Comparison of ENCODE assay signal across 8 cellular contexts in genomic region chr5:65562731-65563701, GRCh38. TPM values are rescaled to one million over a fixed set of nuclear protein-coding genes. Genes with fewer than 3 reads are reported as not detected.
A peak's percentile ranks its signal among the peaks of the same experiment; 100 is the strongest.
DNase-seq lines count a peak whose midpoint lies in the region; ATAC-seq, FAIRE-seq and TF ChIP-seq lines count a peak whose summit lies in the region.

TSS of gene CENPK (minus strand) at chr5:65563168. CDS start at chr5:65554907, 8,261 bp downstream.
TSS of gene PPWD1 (plus strand) at chr5:65563296. CDS start at chr5:65563311, 15 bp downstream.

- H3K27ac ChIP-seq in WERI-Rb-1 (peak within 1 kb of the TSS; percentile 96), small intestine (ENCODE audit: low read depth in 1 of 2, low read length in 1 of 2) (peak within 1 kb of the TSS; percentile 89 to 93)

- H3K27me3 ChIP-seq in WERI-Rb-1 (ENCODE audit: insufficient read depth, low read depth, severe bottlenecking) = no peaks in the 10 kb centered on the region
- H3K27me3 ChIP-seq in bronchial epithelial cell (ENCODE audit: control insufficient read depth, insufficient read depth, low read length) = no peaks in the 10 kb centered on the region
- no peaks in the 10 kb centered on the region for H3K27me3 ChIP-seq in small intestine (ENCODE audit: control insufficient read depth in 2 of 2, insufficient read depth in 2 of 2, low read length in 2 of 2)

- H3K36me3 ChIP-seq in WERI-Rb-1 (peaks cover 31% of the 10 kb centered on the region), bronchial epithelial cell (ENCODE audit: control insufficient read depth, insufficient read depth, low read length) (no peaks in the 10 kb centered on the region), small intestine (ENCODE audit: control insufficient read depth in 2 of 2, insufficient read depth in 2 of 2, low read length in 2 of 2) (no peaks in the 10 kb centered on the region)

- peak; percentile 94 for DNase-seq in ACHN
- peak; percentile 93 for DNase-seq in NCI-H2227 (lab: John Stamatoyannopoulos, UW; ENCODE audit: unreplicated experiment)
- peak; percentile 97 for DNase-seq in WERI-Rb-1
- DNase-seq in bronchial epithelial cell (ENCODE audit: low read depth) = peak; percentile 92
- DNase-seq in iPS-NIHi11 (ENCODE audit: low spot score) = peak; percentile 97
- DNase-seq in small intestine = peak; percentile 98

- WGBS in small intestine, 3 donors = 0% methylated on average over 54 of the region's 54 CpGs

- H3K4me1 ChIP-seq in small intestine (ENCODE audit: control insufficient read depth in 2 of 2, insufficient read depth in 1 of 2, low read depth in 1 of 2, low read length in 1 of 2) = peaks cover 2 to 4% of the 10 kb centered on the region in 2 donors

- H3K9me3 ChIP-seq in WERI-Rb-1 (ENCODE audit: severe bottlenecking) (no peaks in the 10 kb centered on the region), small intestine (ENCODE audit: control insufficient read depth, low read depth) (no peaks in the 10 kb centered on the region)

- ATAC-seq in GM18873 (IDR thresholded peaks at IDR 0.05; ENCODE audit: low FRiP score, unreplicated experiment) (peak; percentile 99), HG03139 (IDR thresholded peaks at IDR 0.05; ENCODE audit: unreplicated experiment) (peak; percentile 98)

- FAIRE-seq in bronchial epithelial cell (lab: Jason Lieb, UNC) (no peak), small intestine (lab: Jason Lieb, UNC) (no peak)

- in situ Hi-C loops in ACHN (cut with HindIII; ENCODE audit: low pct_ligation_motif_present, low pct_unique_long_range_greater_than_20kb, low sequenced_read_pairs) = no loop called here

- TF ChIP-seq CTCF in WERI-Rb-1 (IDR thresholded peaks at IDR 0.05; ENCODE audit: low read depth, low read length) = no peak
- no peak for TF ChIP-seq CTCF in bronchial epithelial cell (IDR thresholded peaks at IDR 0.05; ENCODE audit: insufficient read depth, low read length, severe bottlenecking)

- peak within 1 kb of the TSS; percentile 64 for H3K4me3 ChIP-seq in WERI-Rb-1 (ENCODE audit: low read depth, low read length)
- H3K4me3 ChIP-seq in bronchial epithelial cell (ENCODE audit: low read depth, low read length) = peak within 1 kb of the TSS; percentile 63
- H3K4me3 ChIP-seq in small intestine (ENCODE audit: low read depth in 1 of 2, low read length in 2 of 2) = peak within 1 kb of the TSS; percentile 42 to 82

RNA-seq across cellular contexts. Expression of gene CENPK, which starts in this region (rescaled TPM):
- total RNA-seq in bronchial epithelial cell = 2.1 and 4.2 TPM in 2 replicates
- 10 to 100 TPM in 1 of 3 donors, 1 to 10 TPM in 2; 2.7 to 13.7 (median 2.7) TPM for polyA plus RNA-seq in small intestine

RNA-seq across cellular contexts. Expression of gene PPWD1, which starts in this region (rescaled TPM):
- total RNA-seq in bronchial epithelial cell = 21.4 and 24.7 TPM in 2 replicates
- 10 to 100 TPM; 16.2 to 20.4 (median 16.3) TPM for polyA plus RNA-seq in small intestine

Comparison
In these comparisons a context has a peak if more than half of its experiments do, and no peak if none do; other contexts are left out.
1. Peak in every context shown above with its lines: DNase-seq, ATAC-seq, H3K4me3 ChIP-seq and H3K27ac ChIP-seq.